ENCODE assay signal across 24 cellular contexts in genomic region chr1:117846674-117847425, GRCh38.
A peak's percentile ranks its signal among the peaks of the same experiment; 100 is the strongest.
DNase-seq lines count a peak whose midpoint lies in the region; ATAC-seq, FAIRE-seq and TF ChIP-seq lines count a peak whose summit lies in the region.
"Had no signal": no experiment of that assay in that cellular context is flagged by ENCODE, and none has a peak within 500 bp of the region (broad histone marks: within the 10 kb centered on the region; RNA-seq: fewer than 3 reads in every experiment).

No MANE protein-coding gene starts in this region.

- TF ChIP-seq EP300 in K562 (IDR thresholded peaks at IDR 0.05; ENCODE audit: low read length), result no peak

- H3K23ac ChIP-seq in mesenchymal stem cell (ENCODE audit: low read length in 2 of 2), result no peak overlapping the region

- H2BK12ac ChIP-seq in mesenchymal stem cell (ENCODE audit: low read length in 2 of 2), result no peak overlapping the region

- H2AFZ ChIP-seq in K562 (ENCODE audit: low read depth, low read length), result no peak overlapping the region
- H2AFZ ChIP-seq in mesenchymal stem cell (ENCODE audit: low read depth, low read length), result no peak overlapping the region

- no peaks in the 10 kb centered on the region for H3K36me3 ChIP-seq in K562 (ENCODE audit: control insufficient read depth, insufficient read depth, low read length)
- peaks cover 0 to 5% of the 10 kb centered on the region in 2 experiments for H3K36me3 ChIP-seq in mesenchymal stem cell (ENCODE audit: control insufficient read depth in 1 of 2, insufficient read depth in 2 of 2, low read depth in 1 of 2, low read length in 2 of 2)
- H3K36me3 ChIP-seq in mucosa of descending colon (ENCODE audit: low read depth), result no peaks in the 10 kb centered on the region

- no peak overlapping the region for H2BK5ac ChIP-seq in mesenchymal stem cell (ENCODE audit: low read depth, low read length, poor library complexity, severe bottlenecking)

- H3K27me3 ChIP-seq in K562 (ENCODE audit: control insufficient read depth in 2 of 2, insufficient read depth in 2 of 2, low read length in 2 of 2), result no peaks in the 10 kb centered on the region
- H3K27me3 ChIP-seq in mesenchymal stem cell (ENCODE audit: control insufficient read depth in 1 of 2, insufficient read depth in 1 of 2, low read length in 2 of 2), result no peaks in the 10 kb centered on the region

- 4% methylated on average over 7 of the region's 7 CpGs for WGBS in K562 (ENCODE audit: insufficient coverage, low coverage, missing lambda C conversion rate)
- WGBS in mesenchymal stem cell, result 84% methylated on average over 7 of the region's 7 CpGs

- H3K79me1 ChIP-seq in mesenchymal stem cell (replicated peaks; ENCODE audit: low read length, poor library complexity, severe bottlenecking), result no peaks in the 10 kb centered on the region

- H4K91ac ChIP-seq in mesenchymal stem cell (ENCODE audit: low read length), result no peak overlapping the region

- no peak for DNase-seq in K562 (ENCODE audit: extremely low read depth in 1 of 4, low spot score in 3 of 4)
- peak; percentile 58 for DNase-seq in kidney tubule cell (ENCODE audit: low spot score)
- DNase-seq in mesenchymal stem cell, result no peak
- no peak for DNase-seq in AML-193 (lab: John Stamatoyannopoulos, UW)
- DNase-seq in mucosa of descending colon, result no peak
- no peak for DNase-seq in GM13976 (ENCODE audit: low spot score)
- DNase-seq: DMS53; GDM1; H7; NCI-H1105; NCI-H2029 treated with DMSO at 0.1 percent for 48 hours; NCI-H2171; NCI-H345; NCI-H524; NCI-H774; NK-92 treated with Interleukin-12 subunit alpha and Interleukin-12 subunit beta, amount 100 ng/mL, for 24 hours; SIG-M5; SK-N-SH had no signal

- H3K4me1 ChIP-seq in K562 (replicated peaks in 1 of 2; ENCODE audit: control insufficient read depth in 2 of 2, insufficient read depth in 2 of 2, low read length in 2 of 2) (no peaks in the 10 kb centered on the region; a peak in 1 of 5 replicates), mesenchymal stem cell (ENCODE audit: control insufficient read depth, insufficient read depth, low read depth, low read length) (peaks cover 11% of the 10 kb centered on the region), mucosa of descending colon (ENCODE audit: low read depth) (no peaks in the 10 kb centered on the region)

- no peak overlapping the region for H3K4ac ChIP-seq in mesenchymal stem cell (ENCODE audit: low read depth in 1 of 2, low read length in 2 of 2)

- no peak overlapping the region for H3K27ac ChIP-seq in K562 (ENCODE audit: extremely low read depth, low read depth, low read length)
- H3K27ac ChIP-seq in mesenchymal stem cell (ENCODE audit: low read length, poor library complexity, severe bottlenecking), result peak overlapping the region; percentile 37
- H3K27ac ChIP-seq: C4-2B, KMS-11 had no signal

- TF ChIP-seq POLR2A in K562 (conservative IDR thresholded peaks at IDR 0.05), result no peak

- CTCF ChIA-PET in K562 (lab: Yijun Ruan, JAX; ENCODE audit: low intra/inter-chr PET ratio), result no interaction called here

- no peaks in the 10 kb centered on the region for H3K79me2 ChIP-seq in K562 (ENCODE audit: control insufficient read depth, insufficient read depth, low read length)

- H2AK5ac ChIP-seq in mesenchymal stem cell (ENCODE audit: low read length, severe bottlenecking), result no peak overlapping the region

- no peak for TF ChIP-seq CTCF in K562 (IDR thresholded peaks at IDR 0.05 in 2 of 3, conservative IDR thresholded peaks at IDR 0.05 in 1 of 3; ENCODE audit: insufficient read depth in 2 of 3, low read depth in 1 of 3, low read length in 3 of 3)
- TF ChIP-seq CTCF in mucosa of descending colon (IDR thresholded peaks at IDR 0.05), result no peak
- no peak for TF ChIP-seq CTCF in GM13976 (IDR thresholded peaks at IDR 0.05; ENCODE audit: borderline replicate concordance, control extremely low read depth, extremely low read depth, insufficient read depth, missing control alignments)

- no peaks in the 10 kb centered on the region for H4K20me1 ChIP-seq in K562 (replicated peaks; ENCODE audit: control insufficient read depth, insufficient read depth, low read length)

- H3K9me1 ChIP-seq in K562 (ENCODE audit: control insufficient read depth, insufficient read depth, low read length), result no peaks in the 10 kb centered on the region

- no peak overlapping the region for H3K14ac ChIP-seq in mesenchymal stem cell (ENCODE audit: low read length in 2 of 2)

- H4K8ac ChIP-seq in mesenchymal stem cell (ENCODE audit: low read length), result no peak overlapping the region

- H3K9me3 ChIP-seq in K562 (replicated peaks; ENCODE audit: control insufficient read depth, insufficient read depth, low read depth, low read length) (no peaks in the 10 kb centered on the region), mesenchymal stem cell (ENCODE audit: control insufficient read depth, low read length) (peaks cover 15% of the 10 kb centered on the region), mucosa of descending colon (peaks cover 4% of the 10 kb centered on the region)
- H3K9me3 ChIP-seq: SK-N-SH had no signal

- intact Hi-C loops in K562 (cut with micrococcal nuclease) (no loop called here), mucosa of descending colon (cut with DNase I, micrococcal nuclease) (no loop called here)

- POLR2A ChIA-PET in K562 (lab: Yijun Ruan, JAX), result interaction anchor here (1.4 kb wide), 1 partner anchor 17 kb away, joined by 3 read pairs; no protein-coding TSS in a partner anchor

- in situ Hi-C loops in K562 (cut with MboI), result no loop called here
- in situ Hi-C loops in GM13976 (cut with MboI; ENCODE audit: low sequenced_read_pairs, unreplicated experiment), result no loop called here

- FAIRE-seq in K562 (lab: Jason Lieb, UNC), result no peak
- FAIRE-seq: D721Med, GM19239 had no signal

- H3K18ac ChIP-seq in mesenchymal stem cell (ENCODE audit: low read depth in 1 of 2, low read length in 2 of 2), result no peak overlapping the region

- BruUV-seq in K562 (replicated peaks; lab: Mats Ljungman, UMichigan), result no TSS peak

- H2BK120ac ChIP-seq in mesenchymal stem cell (ENCODE audit: low read depth, low read length), result no peak overlapping the region

- H3K4me3 ChIP-seq in K562, result no peak overlapping the region
- no peak overlapping the region for H3K4me3 ChIP-seq in mesenchymal stem cell (ENCODE audit: insufficient read depth in 1 of 2, low read depth in 1 of 2, low read length in 2 of 2)
- H3K4me3 ChIP-seq in mucosa of descending colon, result no peak overlapping the region

- ATAC-seq in K562, result no peak
- no peak for ATAC-seq in GM19455 (IDR thresholded peaks at IDR 0.05; ENCODE audit: unreplicated experiment)
- ATAC-seq in mucosa of descending colon, result no peak
- ATAC-seq: Panc1 had no signal

- no peak for TF ChIP-seq RAD21 in K562 (CRISPR knock-in tag; conservative IDR thresholded peaks at IDR 0.05 in 1 of 2, IDR thresholded peaks at IDR 0.05 in 1 of 2)

- H3K9ac ChIP-seq in K562 (ENCODE audit: insufficient read depth in 1 of 2, low read depth in 2 of 2, low read length in 2 of 2) (no peak overlapping the region), mesenchymal stem cell (ENCODE audit: low read length) (no peak overlapping the region)
- H3K9ac ChIP-seq: KMS-11, SK-N-SH had no signal

- H2BK15ac ChIP-seq in mesenchymal stem cell (ENCODE audit: low read depth, poor library complexity, severe bottlenecking), result no peak overlapping the region

- H3K4me2 ChIP-seq in K562 (ENCODE audit: insufficient read depth, low read length), result no peak overlapping the region
- no peak overlapping the region for H3K4me2 ChIP-seq in mesenchymal stem cell (ENCODE audit: low read length, poor library complexity, severe bottlenecking)
- H3K4me2 ChIP-seq: KMS-11, SK-N-SH had no signal

TF ChIP-seq in K562, 482 proteins besides CTCF, POLR2A, EP300 and RAD21 (continues in another document):
- TF ChIP-seq, protein P1, sequence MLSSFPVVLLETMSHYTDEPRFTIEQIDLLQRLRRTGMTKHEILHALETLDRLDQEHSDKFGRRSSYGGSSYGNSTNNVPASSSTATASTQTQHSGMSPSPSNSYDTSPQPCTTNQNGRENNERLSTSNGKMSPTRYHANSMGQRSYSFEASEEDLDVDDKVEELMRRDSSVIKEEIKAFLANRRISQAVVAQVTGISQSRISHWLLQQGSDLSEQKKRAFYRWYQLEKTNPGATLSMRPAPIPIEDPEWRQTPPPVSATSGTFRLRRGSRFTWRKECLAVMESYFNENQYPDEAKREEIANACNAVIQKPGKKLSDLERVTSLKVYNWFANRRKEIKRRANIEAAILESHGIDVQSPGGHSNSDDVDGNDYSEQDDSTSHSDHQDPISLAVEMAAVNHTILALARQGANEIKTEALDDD (IDR thresholded peaks at IDR 0.05), result 0 out of 2 replicates have a peak, but pooled peaks have one; percentile 28
- TF ChIP-seq PBX2 (CRISPR knock-in tag; IDR thresholded peaks at IDR 0.05; ENCODE audit: low read depth) (no peak), PBX2 (tag; conservative IDR thresholded peaks at IDR 0.05; ENCODE audit: low read depth) (0 out of 2 replicates have a peak, but pooled peaks have one; percentile 21), EP400 (IDR thresholded peaks at IDR 0.05) (no peak), RBM39 (optimal IDR thresholded peaks at IDR 0.05; ENCODE audit: low read depth, low read length) (no peak), ETV6 (IDR thresholded peaks at IDR 0.05; ENCODE audit: borderline replicate concordance in 1 of 2, low read depth in 2 of 2, low read length in 1 of 2) (no peak), ETV6 (CRISPR knock-in tag; IDR thresholded peaks at IDR 0.05; ENCODE audit: borderline replicate concordance) (no peak)
